ENCODE assay signal across 8 cellular contexts in genomic region chr7:73715648-73716317, GRCh38. TPM values are rescaled to one million over a fixed set of nuclear protein-coding genes. Genes with fewer than 3 reads are reported as not detected.
DNase-seq lines count a peak whose midpoint lies in the region; ATAC-seq and TF ChIP-seq lines count a peak whose summit lies in the region.

No MANE protein-coding gene starts in this region.

- peak; percentile 97 for DNase-seq in MCF 10A (ENCODE audit: unreplicated experiment)
- DNase-seq in breast epithelium (ENCODE audit: low spot score in 2 of 2), result no peak
- DNase-seq in NCI-H446 treated with DMSO at 0.1 percent for 48 hours (lab: John Stamatoyannopoulos, UW), result peak; percentile 26
- DNase-seq in activated naive CD4-positive, alpha-beta T cell treated with anti-CD3 and anti-CD28 coated beads, Interleukin-2, amount 50 U/mL, for 16 hours, result peak; percentile 58
- DNase-seq in lung microvascular endothelial cell (ENCODE audit: low read depth in 2 of 2), result peak; percentile 43 to 93
- DNase-seq in T-helper 17 cell, result no peak

- peak overlapping the region in 1 of 2 donors; percentile 38 for H3K27ac ChIP-seq in breast epithelium

- no peaks in the 10 kb centered on the region for H3K9me3 ChIP-seq in breast epithelium
- no peaks in the 10 kb centered on the region for H3K9me3 ChIP-seq in T-helper 17 cell (ENCODE audit: control insufficient read depth, low read length, poor library complexity, severe bottlenecking)

- peak overlapping the region; percentile 53 for H3K4me3 Mint-ChIP-seq in MCF 10A (ENCODE audit: unreplicated experiment)
- H3K4me3 Mint-ChIP-seq in T-helper 17 cell, result no peak overlapping the region

- H3K9me3 Mint-ChIP-seq in MCF 10A (ENCODE audit: unreplicated experiment), result no peaks in the 10 kb centered on the region

- H3K27me3 Mint-ChIP-seq in MCF 10A (ENCODE audit: insufficient read depth, unreplicated experiment) (no peaks in the 10 kb centered on the region), T-helper 17 cell (no peaks in the 10 kb centered on the region)

- H3K4me1 Mint-ChIP-seq in MCF 10A (ENCODE audit: insufficient read depth, unreplicated experiment), result peaks cover 28% of the 10 kb centered on the region
- H3K4me1 Mint-ChIP-seq in T-helper 17 cell, result peaks cover 29% of the 10 kb centered on the region

- POLR2A ChIA-PET in MCF 10A (lab: Yijun Ruan, JAX), result interaction anchor here (0.6 to 3.1 kb wide), 11 partner anchors 10 to 459 kb away, joined by 3 to 18 read pairs (median 4); partner anchors contain the start of gene ABHD11

- intact Hi-C loops in MCF 10A (cut with micrococcal nuclease), result no loop called here
- intact Hi-C loops in breast epithelium (cut with DNase I; ENCODE audit: low total_unique reads), result no loop called here

- TF ChIP-seq POLR2A in breast epithelium (IDR thresholded peaks at IDR 0.05), result no peak

- H3K36me3 ChIP-seq in breast epithelium, result no peaks in the 10 kb centered on the region

- H3K4me1 ChIP-seq in breast epithelium, result peaks cover 4 to 7% of the 10 kb centered on the region in 2 donors

- no peak overlapping the region for H3K4me3 ChIP-seq in breast epithelium

- TF ChIP-seq CTCF in MCF 10A (IDR thresholded peaks at IDR 0.05; ENCODE audit: unreplicated experiment) (no peak), breast epithelium (IDR thresholded peaks at IDR 0.05) (no peak)

- H3K27me3 ChIP-seq in breast epithelium, result no peaks in the 10 kb centered on the region

- H3K36me3 Mint-ChIP-seq in MCF 10A (ENCODE audit: insufficient read depth, unreplicated experiment) (peaks cover 6% of the 10 kb centered on the region), T-helper 17 cell (ENCODE audit: low read depth) (no peaks in the 10 kb centered on the region)

- H3K27ac Mint-ChIP-seq in MCF 10A (ENCODE audit: low read depth, unreplicated experiment), result no peak overlapping the region
- H3K27ac Mint-ChIP-seq in T-helper 17 cell, result no peak overlapping the region

- BruUV-seq in MCF 10A (replicated peaks; lab: Mats Ljungman, UMichigan), result no TSS peak

- CTCF ChIA-PET in MCF 10A (lab: Yijun Ruan, JAX), result interaction anchor here (0.6 to 3.2 kb wide), 5 partner anchors 10 to 139 kb away, joined by 3 to 18 read pairs (median 5); no protein-coding TSS in a partner anchor

- no peak for ATAC-seq in HG03025 (IDR thresholded peaks at IDR 0.05; ENCODE audit: low FRiP score, unreplicated experiment)
- no peak for ATAC-seq in HG03571 (IDR thresholded peaks at IDR 0.05; ENCODE audit: unreplicated experiment)
- no peak for ATAC-seq in T-helper 17 cell

RNA-seq across cellular contexts. Expression of gene STX1A, which starts 3.7 kb away (rescaled TPM):
- total RNA-seq in MCF 10A (2022) (21.9 and 24.2 TPM in 2 replicates), breast epithelium (1 to 10 TPM; 5.9 to 9.5 (median 8.5) TPM), lung microvascular endothelial cell (4.0 and 7.2 TPM in 2 replicates), T-helper 17 cell (10 to 100 TPM; 18.4 to 21.2 TPM)

RNA-seq across cellular contexts. Expression of gene ABHD11, which starts 22.8 kb away (rescaled TPM):
- total RNA-seq in MCF 10A (2022) (15.3 and 18.9 TPM in 2 replicates), breast epithelium (10 to 100 TPM; 10.9 to 57.8 (median 36.4) TPM), lung microvascular endothelial cell (5.2 and 7.2 TPM in 2 replicates), T-helper 17 cell (10 to 100 TPM; 14.0 to 15.1 TPM)

RNA-seq across cellular contexts. Expression of gene BUD23, which starts 32.4 kb away (rescaled TPM):
- total RNA-seq in MCF 10A (2022) (71.5 and 81.9 TPM in 2 replicates), breast epithelium (10 to 100 TPM; 39.5 to 49.8 (median 41.0) TPM), lung microvascular endothelial cell (30.6 and 31.2 TPM in 2 replicates), T-helper 17 cell (10 to 100 TPM; 96.0 to 98.0 TPM)

RNA-seq across cellular contexts. Expression of gene DNAJC30, which starts 32.5 kb away (rescaled TPM):
- total RNA-seq in MCF 10A (2022) (11.0 and 11.4 TPM in 2 replicates), breast epithelium (1 to 10 TPM; 2.9 to 6.9 (median 4.6) TPM), lung microvascular endothelial cell (1.7 and 2.4 TPM in 2 replicates), T-helper 17 cell (10 to 100 TPM; 10.6 to 11.5 TPM)

RNA-seq across cellular contexts. Expression of gene VPS37D, which starts 48.2 kb away (rescaled TPM):
- 0.44 and 1.3 TPM in 2 replicates for total RNA-seq in MCF 10A (2022)
- total RNA-seq in breast epithelium, result 1 to 10 TPM; 3.5 to 5.9 (median 3.8) TPM
- total RNA-seq in lung microvascular endothelial cell, result 2.6 and 2.8 TPM in 2 replicates
- total RNA-seq in T-helper 17 cell, result under 1 TPM in 1 of 2 donors, not detected in 1; 0.76 TPM

Comparison
In these comparisons a context has a peak if more than half of its experiments do, and no peak if none do; other contexts are left out.
1. DNase-seq: peak in MCF 10A (single experiment), NCI-H446 treated with DMSO at 0.1 percent for 48 hours (single experiment), activated naive CD4-positive, alpha-beta T cell treated with anti-CD3 and anti-CD28 coated beads, Interleukin-2, amount 50 U/mL, for 16 hours (single experiment) and lung microvascular endothelial cell (2 of 2); none in breast epithelium (0 of 2) and T-helper 17 cell (0 of 3).